In the genomic region with DNA sequence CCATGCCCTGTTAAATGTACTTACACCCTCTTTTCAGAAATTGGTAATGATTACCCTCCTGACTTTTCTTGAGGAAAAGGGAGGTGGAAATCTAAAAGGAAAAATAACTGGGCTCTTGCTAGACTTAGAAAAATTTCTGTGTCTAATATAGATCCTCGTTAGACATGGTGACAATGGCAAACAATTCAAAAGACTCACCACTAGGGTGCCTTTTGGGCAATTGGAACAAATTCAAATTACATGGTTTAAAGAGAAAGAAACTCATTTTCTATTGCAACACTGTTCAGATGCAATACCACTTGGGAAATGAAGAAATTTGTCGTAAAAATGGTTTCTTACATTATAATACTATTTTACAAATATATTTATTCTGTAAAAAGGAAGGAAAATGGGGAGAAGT, we compare ENCODE assay signal across 21 cellular contexts.
A peak's percentile ranks its signal among the peaks of the same experiment; 100 is the strongest.
DNase-seq lines count a peak whose midpoint lies in the region; ATAC-seq and TF ChIP-seq lines count a peak whose summit lies in the region.
"Had no signal": no experiment of that assay in that cellular context is flagged by ENCODE, and none has a peak within 500 bp of the region (broad histone marks: within the 10 kb centered on the region; RNA-seq: fewer than 3 reads in every experiment).

No MANE protein-coding gene starts in this region.

- H3K36me3 ChIP-seq in breast epithelium (no peaks in the 10 kb centered on the region), SU-DHL-6 (ENCODE audit: low read length) (no peaks in the 10 kb centered on the region)
- H3K36me3 ChIP-seq: gastroesophageal sphincter, Peyer's patch, sigmoid colon, transverse colon had no signal

- TF ChIP-seq CTCF in MCF 10A (IDR thresholded peaks at IDR 0.05; ENCODE audit: unreplicated experiment) (no peak), breast epithelium (IDR thresholded peaks at IDR 0.05) (no peak), LNCaP clone FGC (IDR thresholded peaks at IDR 0.05; ENCODE audit: control insufficient read depth, extremely low read depth, insufficient read depth) (0 out of 2 replicates have a peak, but pooled peaks have one; percentile 30), SU-DHL-6 (IDR thresholded peaks at IDR 0.05; ENCODE audit: insufficient read depth, low read length, poor library complexity, severe bottlenecking) (peak; percentile 10)

- peak; percentile 35 for DNase-seq in MCF 10A (ENCODE audit: unreplicated experiment)
- DNase-seq in breast epithelium (ENCODE audit: low spot score in 2 of 2), result no peak
- DNase-seq in LNCaP clone FGC (ENCODE audit: low read depth), result no peak
- no peak for DNase-seq in HuH-7 (ENCODE audit: low spot score)
- DNase-seq in iPS-NIHi11 (ENCODE audit: low spot score), result no peak
- DNase-seq in NCI-H128 (lab: John Stamatoyannopoulos, UW; ENCODE audit: unreplicated experiment), result no peak
- DNase-seq: activated CD4-positive, alpha-beta T cell treated with anti-CD3 and anti-CD28 coated beads for 48 hours; activated CD8-positive, alpha-beta memory T cell treated with anti-CD3 and anti-CD28 coated beads, Interleukin-2, amount 50 U/mL, for 4 hours; activated effector memory CD4-positive, alpha-beta T cell treated with anti-CD3 and anti-CD28 coated beads, Interleukin-2, amount 50 U/mL, for 16 hours; COR-L47; dorsolateral prefrontal cortex; mucosa of descending colon; NCI-H1930; occipital lobe; Peyer's patch; sigmoid colon; stimulated activated naive CD8-positive, alpha-beta T cell treated with anti-CD3 and anti-CD28 coated beads, Interleukin-15, Interleukin-2, amounts not matched to agents 100 U/mL and 50 U/mL, for 24 hours; transverse colon had no signal

- ATAC-seq in HG02763 (IDR thresholded peaks at IDR 0.05; ENCODE audit: unreplicated experiment), result no peak
- ATAC-seq: gastroesophageal sphincter; mucosa of descending colon; stimulated activated naive CD8-positive, alpha-beta T cell treated with anti-CD3 and anti-CD28 coated beads, Interleukin-15, Interleukin-2, amounts not matched to agents 100 U/mL and 50 U/mL, for 24 hours had no signal

- no peaks in the 10 kb centered on the region for H4K20me1 ChIP-seq in SU-DHL-6 (ENCODE audit: low read depth, low read length)

- H3K27me3 Mint-ChIP-seq in MCF 10A (ENCODE audit: insufficient read depth, unreplicated experiment), result no peaks in the 10 kb centered on the region

- intact Hi-C loops in MCF 10A (cut with micrococcal nuclease), result no loop called here
- intact Hi-C loops in breast epithelium (cut with DNase I; ENCODE audit: low total_unique reads), result no loop called here

- H3K4me2 ChIP-seq in SU-DHL-6 (ENCODE audit: low read depth, low read length, poor library complexity, severe bottlenecking), result no peak overlapping the region

- peaks cover 4% of the 10 kb centered on the region for H3K36me3 Mint-ChIP-seq in MCF 10A (ENCODE audit: insufficient read depth, unreplicated experiment)

- H3K79me2 ChIP-seq in SU-DHL-6 (ENCODE audit: insufficient read depth, low read length), result no peaks in the 10 kb centered on the region

- peaks cover 25% of the 10 kb centered on the region for H3K4me1 Mint-ChIP-seq in MCF 10A (ENCODE audit: insufficient read depth, unreplicated experiment)

- no peak overlapping the region for H2AFZ ChIP-seq in SU-DHL-6 (ENCODE audit: low read depth, low read length, severe bottlenecking)

- TF ChIP-seq POLR2A in breast epithelium (IDR thresholded peaks at IDR 0.05), result no peak

- H3K9me3 ChIP-seq in breast epithelium (peaks cover 0 to 5% of the 10 kb centered on the region in 2 donors), SU-DHL-6 (ENCODE audit: insufficient read depth, low read length) (peaks cover 4% of the 10 kb centered on the region; the same call in 1 of the 2 replicates)
- H3K9me3 ChIP-seq: gastroesophageal sphincter, Peyer's patch, transverse colon had no signal

- H3K4me3 ChIP-seq in breast epithelium, result no peak overlapping the region
- H3K4me3 ChIP-seq in LNCaP clone FGC (ENCODE audit: low read depth, low read length), result no peak overlapping the region
- no peak overlapping the region for H3K4me3 ChIP-seq in SU-DHL-6 (ENCODE audit: insufficient read depth, low read length, poor library complexity, severe bottlenecking)
- H3K4me3 ChIP-seq: dorsolateral prefrontal cortex, gastroesophageal sphincter, mucosa of descending colon, Peyer's patch, sigmoid colon, transverse colon had no signal

- H3K9me3 Mint-ChIP-seq in MCF 10A (ENCODE audit: unreplicated experiment), result no peaks in the 10 kb centered on the region

- no peak overlapping the region for H3K27ac Mint-ChIP-seq in MCF 10A (ENCODE audit: low read depth, unreplicated experiment)

- H3K9ac ChIP-seq in SU-DHL-6 (ENCODE audit: low read length), result no peak overlapping the region

- no peaks in the 10 kb centered on the region for H3F3A ChIP-seq in SU-DHL-6 (ENCODE audit: insufficient read depth)

- H3K4me3 Mint-ChIP-seq in MCF 10A (ENCODE audit: unreplicated experiment), result no peak overlapping the region

- H3K27ac ChIP-seq in breast epithelium (no peak overlapping the region), SU-DHL-6 (ENCODE audit: low read depth, low read length) (no peak overlapping the region)
- H3K27ac ChIP-seq: dorsolateral prefrontal cortex, gastroesophageal sphincter, Peyer's patch, sigmoid colon, transverse colon had no signal

- BruUV-seq in MCF 10A (replicated peaks; lab: Mats Ljungman, UMichigan), result no TSS peak

- no peaks in the 10 kb centered on the region for H3K4me1 ChIP-seq in breast epithelium
- H3K4me1 ChIP-seq: gastroesophageal sphincter, Peyer's patch, sigmoid colon, transverse colon had no signal

- no peaks in the 10 kb centered on the region for H3K9me2 ChIP-seq in SU-DHL-6 (replicated peaks; ENCODE audit: insufficient read depth, low read length)

- CTCF ChIA-PET in MCF 10A (lab: Yijun Ruan, JAX), result no interaction called here

- no peaks in the 10 kb centered on the region for H3K27me3 ChIP-seq in breast epithelium
- H3K27me3 ChIP-seq in SU-DHL-6 (ENCODE audit: low read length), result no peaks in the 10 kb centered on the region
- H3K27me3 ChIP-seq: dorsolateral prefrontal cortex, gastroesophageal sphincter, Peyer's patch, sigmoid colon, transverse colon had no signal

- POLR2A ChIA-PET in MCF 10A (lab: Yijun Ruan, JAX), result no interaction called here

Comparison
In these comparisons a context has a peak if more than half of its experiments do, and no peak if none do; other contexts are left out.
1. CTCF ChIP-seq: peak in LNCaP clone FGC (single experiment) and SU-DHL-6 (single experiment); none in MCF 10A (single experiment) and breast epithelium (0 of 3).